ENCODE assay signal across 9 cellular contexts in genomic region chr19:56403764-56404704, GRCh38.
DNase-seq lines count a peak whose midpoint lies in the region; ATAC-seq lines count a peak whose summit lies in the region.
"Had no signal": no experiment of that assay in that cellular context is flagged by ENCODE, and none has a peak within 500 bp of the region (broad histone marks: within the 10 kb centered on the region; RNA-seq: fewer than 3 reads in every experiment).

Gene ZNF583 (plus strand): TSS chr19:56404332. CDS start chr19:56407115, 2,783 bp downstream.

- in situ Hi-C loops in ACHN (cut with HindIII; ENCODE audit: low pct_ligation_motif_present, low pct_unique_long_range_greater_than_20kb, low sequenced_read_pairs): no loop called here

- peak; percentile 54 for ATAC-seq in GM18870 (IDR thresholded peaks at IDR 0.05; ENCODE audit: unreplicated experiment)
- ATAC-seq in HG03135 (IDR thresholded peaks at IDR 0.05; ENCODE audit: unreplicated experiment): peak; percentile 78
- ATAC-seq: HCT116 had no signal

- DNase-seq in ACHN: peak; percentile 68
- DNase-seq in NCI-H345 treated with DMSO at 0.1 percent for 48 hours (lab: John Stamatoyannopoulos, UW; ENCODE audit: unreplicated experiment): peak; percentile 15
- DNase-seq in activated CD4-positive, alpha-beta T cell treated with anti-CD3 and anti-CD28 coated beads for 4 hours: peak; percentile 85 to 90
- DNase-seq in kidney tubule cell (ENCODE audit: low spot score): peak; percentile 95
- DNase-seq in stimulated activated CD4-positive, alpha-beta T cell treated with anti-CD3 and anti-CD28 coated beads, Interleukin-15, amount 100 ng/mL, for 48 hours (ENCODE audit: low read depth in 2 of 2): peak; percentile 81 to 86

- peak within 1 kb of the TSS; percentile 96 for H3K27ac ChIP-seq in cingulate gyrus (ENCODE audit: low read depth, low read length)

Comparison
In these comparisons a context has a peak if more than half of its experiments do, and no peak if none do; other contexts are left out.
1. Peak in every context shown above with its lines: DNase-seq, ATAC-seq and H3K27ac ChIP-seq.
2. DNase-seq: peak in every context shown above with its lines; median percentile 95 in kidney tubule cell; 88 in activated CD4-positive, alpha-beta T cell treated with anti-CD3 and anti-CD28 coated beads for 4 hours; 84 in stimulated activated CD4-positive, alpha-beta T cell treated with anti-CD3 and anti-CD28 coated beads, Interleukin-15, amount 100 ng/mL, for 48 hours; 68 in ACHN; 15 in NCI-H345 treated with DMSO at 0.1 percent for 48 hours.